Comparison of ENCODE assay signal across 19 cellular contexts in genomic region chr17:35081638-35082037, GRCh38. TPM values are rescaled to one million over a fixed set of nuclear protein-coding genes. Genes with fewer than 3 reads are reported as not detected.
DNase-seq lines count a peak whose midpoint lies in the region; ATAC-seq and TF ChIP-seq lines count a peak whose summit lies in the region.
"Had no signal": no experiment of that assay in that cellular context is flagged by ENCODE, and none has a peak within 500 bp of the region (broad histone marks: within the 10 kb centered on the region; RNA-seq: fewer than 3 reads in every experiment).

No MANE protein-coding gene starts in this region.

- intact Hi-C loops in Panc1 (cut with micrococcal nuclease; ENCODE audit: unreplicated experiment), result no loop called here
- intact Hi-C loops in left colon (cut with DNase I, micrococcal nuclease), result no loop called here

- H3K9me3 ChIP-seq in Panc1 (ENCODE audit: control insufficient read depth, insufficient read depth, low read depth, low read length), result no peaks in the 10 kb centered on the region
- H3K9me3 ChIP-seq: esophagus muscularis mucosa, ovary, sigmoid colon, stomach had no signal

- in situ Hi-C loops in Panc1 (cut with HindIII; ENCODE audit: low pct_unique_long_range_greater_than_20kb, low sequenced_read_pairs), result no loop called here

- TF ChIP-seq CTCF in Panc1 (IDR thresholded peaks at IDR 0.05), result no peak

- no peaks in the 10 kb centered on the region for H3K27me3 Mint-ChIP-seq in activated naive CD4-positive, alpha-beta T cell treated with anti-CD3 and anti-CD28 coated beads, Interleukin-2, amount 50 U/mL, for 24 hours
- H3K27me3 Mint-ChIP-seq: activated CD4-positive, alpha-beta T cell treated with anti-CD3 and anti-CD28 coated beads for 36 hours; activated naive CD8-positive, alpha-beta T cell treated with anti-CD3 and anti-CD28 coated beads, Interleukin-2, amount 10 ng/mL, durations not matched to agents 7 days and 5 days had no signal

- no peaks in the 10 kb centered on the region for H3K9me3 Mint-ChIP-seq in activated naive CD4-positive, alpha-beta T cell treated with anti-CD3 and anti-CD28 coated beads, Interleukin-2, amount 50 U/mL, for 24 hours
- no peaks in the 10 kb centered on the region for H3K9me3 Mint-ChIP-seq in activated naive CD4-positive, alpha-beta T cell treated with anti-CD3 and anti-CD28 coated beads, Interleukin-2, amount 50 U/mL, for 72 hours
- H3K9me3 Mint-ChIP-seq: activated naive CD8-positive, alpha-beta T cell treated with anti-CD3 and anti-CD28 coated beads, Interleukin-2, amount 10 ng/mL, durations not matched to agents 7 days and 5 days had no signal

- no peak for ATAC-seq in activated naive CD4-positive, alpha-beta T cell treated with anti-CD3 and anti-CD28 coated beads, Interleukin-2, amount 50 U/mL, for 72 hours
- ATAC-seq in Panc1 (no peak), left colon (no peak)

- no peaks in the 10 kb centered on the region for H3K36me3 ChIP-seq in Panc1 (ENCODE audit: control insufficient read depth, insufficient read depth, low read length)
- H3K36me3 ChIP-seq: esophagus muscularis mucosa, ovary, sigmoid colon, stomach had no signal

- POLR2A ChIA-PET in Panc1 (lab: Charles Lee), result interaction anchor here (0.6 kb wide), 1 partner anchor 243 kb away, joined by 3 read pairs; no protein-coding TSS in a partner anchor

- H3K36me3 Mint-ChIP-seq in activated naive CD4-positive, alpha-beta T cell treated with anti-CD3 and anti-CD28 coated beads, Interleukin-2, amount 50 U/mL, for 24 hours, result no peaks in the 10 kb centered on the region
- peaks cover 0 to 8% of the 10 kb centered on the region in 2 donors for H3K36me3 Mint-ChIP-seq in activated naive CD4-positive, alpha-beta T cell treated with anti-CD3 and anti-CD28 coated beads, Interleukin-2, amount 50 U/mL, for 72 hours

- peaks cover 83% of the 10 kb centered on the region for H3K4me1 Mint-ChIP-seq in activated naive CD4-positive, alpha-beta T cell treated with anti-CD3 and anti-CD28 coated beads, Interleukin-2, amount 50 U/mL, for 24 hours

- no peaks in the 10 kb centered on the region for H3K27me3 ChIP-seq in Panc1 (ENCODE audit: control insufficient read depth, insufficient read depth, low read length)
- H3K27me3 ChIP-seq: esophagus muscularis mucosa, ovary, sigmoid colon, stomach had no signal

- peaks cover 36% of the 10 kb centered on the region for H3K4me1 ChIP-seq in Panc1 (ENCODE audit: control insufficient read depth, insufficient read depth, low read length)

- no TSS peak for BruUV-seq in Panc1 (replicated peaks; lab: Mats Ljungman, UMichigan)

- CTCF ChIA-PET in Panc1 (lab: Charles Lee), result interaction anchor here (0.8 kb wide), 1 partner anchor 38 kb away, joined by 3 read pairs; no protein-coding TSS in a partner anchor

- H3K4me3 ChIP-seq in Panc1 (ENCODE audit: low read depth in 2 of 2, low read length in 2 of 2), result no peak overlapping the region
- H3K4me3 ChIP-seq: esophagus muscularis mucosa, ovary, sigmoid colon, stomach had no signal

- no peak overlapping the region for H3K4me3 Mint-ChIP-seq in activated naive CD4-positive, alpha-beta T cell treated with anti-CD3 and anti-CD28 coated beads, Interleukin-2, amount 50 U/mL, for 24 hours

- H3K27ac ChIP-seq in Panc1 (ENCODE audit: low read length) (peak overlapping the region; percentile 60; the same call in 1 of the 2 replicates), epithelial cell of prostate (peak overlapping the region; percentile 90), temporal lobe (ENCODE audit: low read depth, low read length) (peak overlapping the region; percentile 91)
- H3K27ac ChIP-seq: ovary, sigmoid colon had no signal

- peak overlapping the region; percentile 55 for H3K27ac Mint-ChIP-seq in activated naive CD4-positive, alpha-beta T cell treated with anti-CD3 and anti-CD28 coated beads, Interleukin-2, amount 50 U/mL, for 24 hours
- H3K27ac Mint-ChIP-seq in activated naive CD4-positive, alpha-beta T cell treated with anti-CD3 and anti-CD28 coated beads, Interleukin-2, amount 50 U/mL, for 72 hours, result no peak overlapping the region

- no peak for DNase-seq in activated naive CD4-positive, alpha-beta T cell treated with anti-CD3 and anti-CD28 coated beads, Interleukin-2, amount 50 U/mL, for 72 hours (ENCODE audit: low spot score in 2 of 2)
- DNase-seq in Panc1 (ENCODE audit: low read depth, low spot score) (no peak), epithelial cell of prostate (ENCODE audit: low read depth, low spot score) (no peak), left colon (no peak), SK-N-DZ (ENCODE audit: low spot score) (no peak), inferior parietal cortex (ENCODE audit: extremely low spot score) (no peak)
- DNase-seq: activated CD4-positive, alpha-beta T cell treated with anti-CD3 and anti-CD28 coated beads for 36 hours; activated naive CD8-positive, alpha-beta T cell treated with anti-CD3 and anti-CD28 coated beads, Interleukin-2, amount 10 ng/mL, durations not matched to agents 7 days and 5 days; activated T-cell treated with anti-CD3 and anti-CD28 coated beads for 4 hours; glutamatergic neuron; ovary; sigmoid colon; stimulated activated CD4-positive, alpha-beta T cell treated with anti-CD3 and anti-CD28 coated beads, Interleukin-1b, Interleukin-23, amount 100 ng/mL, for 48 hours; stomach had no signal

RNA-seq across cellular contexts. Expression of gene RFFL, which starts 18.1 kb away (rescaled TPM):
- 10 to 100 TPM in 1 of 2 donors, 1 to 10 TPM in 1; 7.3 to 30.9 TPM for total RNA-seq in activated naive CD4-positive, alpha-beta T cell treated with anti-CD3 and anti-CD28 coated beads, Interleukin-2, amount 50 U/mL, for 72 hours
- total RNA-seq in Panc1 (2021; ENCODE audit: unreplicated experiment) (38.4 TPM), temporal lobe (7.1 TPM), left colon (10 to 100 TPM; 53.4 to 60.8 TPM)
- 19.4 TPM for polyA plus RNA-seq in Panc1 (2012; ENCODE audit: insufficient read length)
- 8.5 and 9.7 TPM in 2 replicates for polyA plus RNA-seq in SK-N-DZ (2014; cell fraction: cytosol; rRNA removed)
- 3.3 and 7.7 TPM in 2 replicates for polyA plus RNA-seq in SK-N-DZ (2014; cell fraction: nucleus; rRNA removed)

RNA-seq across cellular contexts. Expression of gene RAD51D, which starts 38.0 kb away (rescaled TPM):
- total RNA-seq in activated naive CD4-positive, alpha-beta T cell treated with anti-CD3 and anti-CD28 coated beads, Interleukin-2, amount 50 U/mL, for 72 hours, result 10 to 100 TPM; 30.4 TPM
- total RNA-seq in Panc1 (2021; ENCODE audit: unreplicated experiment), result 25.9 TPM
- 14.1 TPM for polyA plus RNA-seq in Panc1 (2012; ENCODE audit: insufficient read length)
- total RNA-seq in temporal lobe, result 9.8 TPM
- 1 to 10 TPM; 8.8 to 8.9 TPM for total RNA-seq in left colon
- 25.3 and 25.9 TPM in 2 replicates for polyA plus RNA-seq in SK-N-DZ (2014; cell fraction: cytosol; rRNA removed)
- polyA plus RNA-seq in SK-N-DZ (2014; cell fraction: nucleus; rRNA removed), result 25.4 and 33.4 TPM in 2 replicates

RNA-seq across cellular contexts. Expression of gene FNDC8, which starts 39.8 kb away (rescaled TPM):
- not detected for total RNA-seq in activated naive CD4-positive, alpha-beta T cell treated with anti-CD3 and anti-CD28 coated beads, Interleukin-2, amount 50 U/mL, for 72 hours
- total RNA-seq in Panc1 (2021; ENCODE audit: unreplicated experiment), result not detected
- not detected for polyA plus RNA-seq in Panc1 (2012; ENCODE audit: insufficient read length)
- not detected for total RNA-seq in temporal lobe
- total RNA-seq in left colon, result not detected
- polyA plus RNA-seq in SK-N-DZ (2014; cell fraction: cytosol; rRNA removed), result not detected in 2 replicates
- not detected in 2 replicates for polyA plus RNA-seq in SK-N-DZ (2014; cell fraction: nucleus; rRNA removed)
- total RNA-seq: activated CD4-positive, alpha-beta T cell treated with anti-CD3 and anti-CD28 coated beads for 36 hours; activated naive CD8-positive, alpha-beta T cell treated with anti-CD3 and anti-CD28 coated beads, Interleukin-2, amount 10 ng/mL, durations not matched to agents 7 days and 5 days; esophagus muscularis mucosa; lower leg skin; myocyte; ovary; sigmoid colon; stomach had no signal
- polyA plus RNA-seq: ovary, sigmoid colon, stomach had no signal
